Comparison of ENCODE assay signal across 10 cellular contexts in genomic region chr3:71056327-71056726, GRCh38.
A peak's percentile ranks its signal among the peaks of the same experiment; 100 is the strongest.
DNase-seq lines count a peak whose midpoint lies in the region; ATAC-seq and TF ChIP-seq lines count a peak whose summit lies in the region.
"Had no signal": no experiment of that assay in that cellular context is flagged by ENCODE, and none has a peak within 500 bp of the region (broad histone marks: within the 10 kb centered on the region; RNA-seq: fewer than 3 reads in every experiment).

No MANE protein-coding gene starts in this region.

- ATAC-seq in gastrocnemius medialis, result no peak
- no peak for ATAC-seq in GM18909 (IDR thresholded peaks at IDR 0.05; ENCODE audit: poor library complexity, unreplicated experiment)
- no peak for ATAC-seq in GM18505 (IDR thresholded peaks at IDR 0.05; ENCODE audit: unreplicated experiment)

- in situ Hi-C loops in gastrocnemius medialis (cut with MboI; ENCODE audit: low sequenced_read_pairs in 4 of 4), result loop anchor here in 1 of 4 donors (10.0 kb wide), 1 partner anchor 72 kb away; no protein-coding TSS in a partner anchor

- peaks cover 54 to 71% of the 10 kb centered on the region in 2 donors for H3K4me1 ChIP-seq in gastrocnemius medialis

- H3K4me3 ChIP-seq in gastrocnemius medialis, result no peak overlapping the region
- H3K4me3 ChIP-seq: pancreas had no signal

- no peaks in the 10 kb centered on the region for H3K9me3 ChIP-seq in gastrocnemius medialis
- H3K9me3 ChIP-seq: pancreas had no signal

- TF ChIP-seq POLR2A in gastrocnemius medialis (IDR thresholded peaks at IDR 0.05) (no peak), GM18505 (IDR thresholded peaks at IDR 0.05; ENCODE audit: borderline replicate concordance, extremely low read depth, insufficient read depth, insufficient read length) (no peak)

- peak overlapping the region; percentile 25 to 90 (median 53) for H3K27ac ChIP-seq in gastrocnemius medialis

- peak; percentile 66 for DNase-seq in EH (ENCODE audit: low read depth)
- DNase-seq in RPMI7951 (ENCODE audit: low read depth), result peak; percentile 24
- peak; percentile 18 for DNase-seq in fibroblast of gingiva (ENCODE audit: low read depth)
- no peak for DNase-seq in gastrocnemius medialis
- no peak for DNase-seq in SW480 (ENCODE audit: low spot score)
- DNase-seq in activated gamma-delta T cell (lab: John Stamatoyannopoulos, UW), result no peak
- DNase-seq: NCI-H446 treated with DMSO at 0.1 percent for 48 hours, pancreas had no signal

- no peaks in the 10 kb centered on the region for H3K27me3 ChIP-seq in gastrocnemius medialis
- H3K27me3 ChIP-seq: pancreas had no signal

- intact Hi-C loops in gastrocnemius medialis (cut with DNase I; ENCODE audit: low total_unique reads), result no loop called here

- TF ChIP-seq CTCF in gastrocnemius medialis (IDR thresholded peaks at IDR 0.05 in 4 of 5, conservative IDR thresholded peaks at IDR 0.05 in 1 of 5), result no peak

- peaks cover 0 to 6% of the 10 kb centered on the region in 2 donors for H3K36me3 ChIP-seq in gastrocnemius medialis

Comparison
In these comparisons a context has a peak if more than half of its experiments do, and no peak if none do; other contexts are left out.
1. DNase-seq: peak in EH (single experiment), RPMI7951 (single experiment) and fibroblast of gingiva (single experiment); none in gastrocnemius medialis (0 of 2), SW480 (single experiment) and activated gamma-delta T cell (single experiment).